Comparison of ENCODE assay signal across 12 cellular contexts in genomic region chr10:132591166-132591971, GRCh38. TPM values are rescaled to one million over a fixed set of nuclear protein-coding genes. Genes with fewer than 3 reads are reported as not detected.
DNase-seq lines count a peak whose midpoint lies in the region; ATAC-seq and TF ChIP-seq lines count a peak whose summit lies in the region.
"Had no signal": no experiment of that assay in that cellular context is flagged by ENCODE, and none has a peak within 500 bp of the region (broad histone marks: within the 10 kb centered on the region; RNA-seq: fewer than 3 reads in every experiment).

No MANE protein-coding gene starts in this region.

- H3K9ac ChIP-seq in MM.1S (ENCODE audit: low read length): no peak overlapping the region

- no peaks in the 10 kb centered on the region for H3F3A ChIP-seq in MM.1S (ENCODE audit: insufficient read depth, low read length)

- H3K4me1 ChIP-seq in esophagus (ENCODE audit: control insufficient read depth in 2 of 2, insufficient read depth in 2 of 2, low read length in 1 of 2): peaks cover 18 to 41% of the 10 kb centered on the region in 2 donors
- no peaks in the 10 kb centered on the region for H3K4me1 ChIP-seq in MM.1S (ENCODE audit: low read length)

- H4K20me1 ChIP-seq in MM.1S (ENCODE audit: insufficient read depth, low read length): no peaks in the 10 kb centered on the region

- H2AFZ ChIP-seq in MM.1S (ENCODE audit: low read length): no peak overlapping the region

- WGBS in esophagus, 2 donors: 55 to 58% methylated on average over 22 of the region's 22 CpGs

- peak overlapping the region; percentile 31 to 68 for H3K27ac ChIP-seq in esophagus (ENCODE audit: low read depth in 2 of 2, low read length in 1 of 2)
- H3K27ac ChIP-seq in MM.1S (ENCODE audit: low read length): no peak overlapping the region

- DNase-seq in AG09319 (ENCODE audit: extremely low read depth, low read depth) (peak; percentile 39), LNCaP clone FGC (ENCODE audit: low read depth) (no peak), mucosa of gallbladder (ENCODE audit: low spot score) (peak; percentile 45), MM.1S (no peak), T-helper 2 cell (no peak)
- DNase-seq in stimulated activated CD4-positive, alpha-beta T cell treated with anti-CD3 and anti-CD28 coated beads, Interleukin-15, amount 100 ng/mL, for 24 hours: no peak
- DNase-seq: activated CD8-positive, alpha-beta T cell treated with anti-CD3 and anti-CD28 coated beads, Interleukin-2, amount 10 ng/mL, durations not matched to agents 7 days and 5 days; DMS79 treated with DMSO at 0.1 percent for 48 hours; GOT3; NCI-H1436 treated with DMSO at 0.1 percent for 48 hours had no signal

- H3K9me2 ChIP-seq in MM.1S (replicated peaks; ENCODE audit: insufficient read depth, low read length): no peaks in the 10 kb centered on the region

- H3K9me3 ChIP-seq in esophagus (ENCODE audit: control insufficient read depth in 2 of 2, insufficient read depth in 1 of 2, low read depth in 1 of 2, low read length in 1 of 2) (peaks cover 0 to 2% of the 10 kb centered on the region in 2 donors), MM.1S (replicated peaks; ENCODE audit: insufficient read depth, low read length) (no peaks in the 10 kb centered on the region)

- no peak overlapping the region for H3K4me2 ChIP-seq in MM.1S (ENCODE audit: low read depth, low read length)

- no peak for ATAC-seq in HG03439 (IDR thresholded peaks at IDR 0.05; ENCODE audit: unreplicated experiment)
- ATAC-seq: activated CD8-positive, alpha-beta T cell treated with anti-CD3 and anti-CD28 coated beads, Interleukin-2, amount 10 ng/mL, durations not matched to agents 7 days and 5 days had no signal

- H3K4me3 ChIP-seq in LNCaP clone FGC (ENCODE audit: low read depth, low read length) (no peak overlapping the region), esophagus (ENCODE audit: low read depth in 1 of 2, low read length in 2 of 2) (no peak overlapping the region), MM.1S (ENCODE audit: low read length) (no peak overlapping the region)

- peaks cover 0 to under 1% of the 10 kb centered on the region in 2 donors for H3K36me3 ChIP-seq in esophagus (ENCODE audit: control insufficient read depth in 2 of 2, insufficient read depth in 2 of 2, low read length in 1 of 2)
- no peaks in the 10 kb centered on the region for H3K36me3 ChIP-seq in MM.1S (replicated peaks; ENCODE audit: insufficient read depth, low read length)

- TF ChIP-seq CTCF in AG09319 (IDR thresholded peaks at IDR 0.05; ENCODE audit: low read depth, low read length) (no peak), LNCaP clone FGC (IDR thresholded peaks at IDR 0.05; ENCODE audit: control insufficient read depth, extremely low read depth, insufficient read depth) (peak; percentile 32; the same call in 1 of the 2 replicates), MM.1S (IDR thresholded peaks at IDR 0.05; ENCODE audit: low read length) (no peak)

- 0 out of 2 replicates have a peak, but pooled peaks cover 14% of the 10 kb centered on the region for H3K79me2 ChIP-seq in MM.1S (ENCODE audit: low read length)

- no peaks in the 10 kb centered on the region for H3K27me3 ChIP-seq in esophagus (ENCODE audit: control insufficient read depth in 1 of 2, insufficient read depth in 2 of 2, low read length in 2 of 2)
- H3K27me3 ChIP-seq in MM.1S (replicated peaks; ENCODE audit: insufficient read depth, low read length): no peaks in the 10 kb centered on the region

RNA-seq across cellular contexts. Expression of gene INPP5A, which starts 53.8 kb away (rescaled TPM):
- polyA plus RNA-seq in esophagus: 10 to 100 TPM in 1 of 2 donors, 1 to 10 TPM in 1; 9.2 to 12.7 TPM
- total RNA-seq in mucosa of gallbladder: 44.4 TPM

Comparison
In these comparisons a context has a peak if more than half of its experiments do, and no peak if none do; other contexts are left out.
1. DNase-seq: peak in AG09319 (single experiment) and mucosa of gallbladder (single experiment); none in LNCaP clone FGC (single experiment), MM.1S (single experiment), stimulated activated CD4-positive, alpha-beta T cell treated with anti-CD3 and anti-CD28 coated beads, Interleukin-15, amount 100 ng/mL, for 24 hours (single experiment) and T-helper 2 cell (0 of 5).